19 cellular contexts compared by ENCODE assay signal in the genomic region with DNA sequence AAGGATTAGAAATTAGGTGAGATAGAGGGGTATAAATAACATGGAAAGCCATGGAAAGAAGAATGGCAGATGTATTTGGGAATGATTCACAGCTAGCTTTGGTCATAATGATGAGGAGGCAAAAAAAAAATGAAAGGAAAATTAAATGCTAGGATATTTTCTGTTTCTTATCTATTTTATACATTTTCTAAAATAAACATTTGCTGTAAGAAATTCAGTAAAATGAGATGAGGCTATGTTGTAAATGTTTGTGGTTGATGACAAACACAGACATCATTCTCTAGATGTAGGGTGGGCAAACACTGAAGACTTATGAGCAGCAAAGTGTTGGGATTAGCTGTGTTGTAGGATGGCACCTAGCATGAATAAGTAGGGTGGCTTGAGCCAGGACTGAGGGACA.
A peak's percentile ranks its signal among the peaks of the same experiment; 100 is the strongest.
DNase-seq lines count a peak whose midpoint lies in the region; ATAC-seq and TF ChIP-seq lines count a peak whose summit lies in the region.
"Had no signal": no experiment of that assay in that cellular context is flagged by ENCODE, and none has a peak within 500 bp of the region (broad histone marks: within the 10 kb centered on the region; RNA-seq: fewer than 3 reads in every experiment).

No MANE protein-coding gene starts in this region.

- peak; percentile 44; the same call in 1 of the 3 replicates for ATAC-seq in RWPE2 (ENCODE audit: low read depth)
- no peak for ATAC-seq in HG03442 (IDR thresholded peaks at IDR 0.05; ENCODE audit: unreplicated experiment)
- ATAC-seq in HG02884 (IDR thresholded peaks at IDR 0.05; ENCODE audit: unreplicated experiment) = no peak
- ATAC-seq: heart left ventricle, Panc1 had no signal

- H3K4me1 ChIP-seq in RWPE2 (ENCODE audit: insufficient read depth, poor library complexity, severe bottlenecking) = peaks cover 4% of the 10 kb centered on the region
- H3K4me1 ChIP-seq: colonic mucosa had no signal

- DNase-seq in A172 (ENCODE audit: low spot score) = peak; percentile 45
- peak; percentile 32 for DNase-seq in Daoy (ENCODE audit: low read depth)
- no peak for DNase-seq in RWPE2 (ENCODE audit: low spot score)
- peak; percentile 47 for DNase-seq in fibroblast of peridontal ligament (ENCODE audit: extremely low read depth)
- DNase-seq in activated gamma-delta T cell treated with Interleukin-2 at 50 U/mL for 16 hours = no peak
- no peak for DNase-seq in NCI-H2171 (lab: John Stamatoyannopoulos, UW)
- DNase-seq: activated CD4-positive, alpha-beta memory T cell treated with anti-CD3 and anti-CD28 coated beads for 36 hours; BE2C; colonic mucosa; DMS153; heart left ventricle; NCI-H1105; NCI-H2171 treated with DMSO at 0.1 percent for 48 hours; NCI-H82; nephron progenitor cell had no signal

- no peak overlapping the region for H3K4me3 ChIP-seq in RWPE2 (ENCODE audit: severe bottlenecking)
- H3K4me3 ChIP-seq: colonic mucosa, heart left ventricle had no signal

- H3K27me3 ChIP-seq in RWPE2 (ENCODE audit: insufficient read depth, poor library complexity, severe bottlenecking) = no peaks in the 10 kb centered on the region
- H3K27me3 ChIP-seq: BE2C, colonic mucosa, heart left ventricle had no signal

- no peaks in the 10 kb centered on the region for H3K9me3 ChIP-seq in RWPE2 (ENCODE audit: severe bottlenecking)
- H3K9me3 ChIP-seq: BE2C, colonic mucosa, heart left ventricle had no signal

- no peak overlapping the region for H3K27ac ChIP-seq in RWPE2 (ENCODE audit: poor library complexity, severe bottlenecking)
- H3K27ac ChIP-seq: colonic mucosa, heart left ventricle, KMS-11 had no signal

- TF ChIP-seq CTCF in RWPE2 (IDR thresholded peaks at IDR 0.05; ENCODE audit: poor library complexity, severe bottlenecking) = no peak

- H3K36me3 ChIP-seq in RWPE2 (ENCODE audit: low read depth) = no peaks in the 10 kb centered on the region
- H3K36me3 ChIP-seq: BE2C, colonic mucosa had no signal

Comparison
In these comparisons a context has a peak if more than half of its experiments do, and no peak if none do; other contexts are left out.
1. DNase-seq: peak in A172 (single experiment), Daoy (single experiment) and fibroblast of peridontal ligament (single experiment); none in RWPE2 (single experiment), activated gamma-delta T cell treated with Interleukin-2 at 50 U/mL for 16 hours (single experiment) and NCI-H2171 (single experiment).